9 cellular contexts compared by ENCODE assay signal in genomic region chr1:8604041-8604942, GRCh38.
DNase-seq lines count a peak whose midpoint lies in the region; ATAC-seq and TF ChIP-seq lines count a peak whose summit lies in the region.
"Had no signal": no experiment of that assay in that cellular context is flagged by ENCODE, and none has a peak within 500 bp of the region (broad histone marks: within the 10 kb centered on the region; RNA-seq: fewer than 3 reads in every experiment).

No MANE protein-coding gene starts in this region.

- H3K4me3 ChIP-seq in ovary (no peak overlapping the region), stomach (no peak overlapping the region)
- H3K4me3 ChIP-seq: thoracic aorta had no signal

- H3K9me3 ChIP-seq in ovary (no peaks in the 10 kb centered on the region), stomach (no peaks in the 10 kb centered on the region)
- H3K9me3 ChIP-seq: thoracic aorta had no signal

- peak; percentile 58 for DNase-seq in GM10266 (ENCODE audit: extremely low spot score)
- peak; percentile 90 for DNase-seq in kidney tubule cell (ENCODE audit: low spot score)
- no peak for DNase-seq in ovary
- DNase-seq in NCI-H1417 treated with DMSO at 0.1 percent for 48 hours (lab: John Stamatoyannopoulos, UW) = no peak
- DNase-seq in NCI-H1930 (lab: John Stamatoyannopoulos, UW) = no peak
- DNase-seq in stomach = no peak

- no peak overlapping the region for H3K27ac ChIP-seq in ovary
- peak overlapping the region in 1 of 5 donors; percentile 34 for H3K27ac ChIP-seq in stomach
- H3K27ac ChIP-seq: thoracic aorta had no signal

- TF ChIP-seq EP300 in ovary (IDR thresholded peaks at IDR 0.05) = no peak
- no peak for TF ChIP-seq EP300 in stomach (IDR thresholded peaks at IDR 0.05)

- H3K36me3 ChIP-seq in ovary = no peaks in the 10 kb centered on the region
- H3K36me3 ChIP-seq in stomach = no peaks in the 10 kb centered on the region
- H3K36me3 ChIP-seq: thoracic aorta had no signal

- WGBS in ovary, 3 donors = 34 to 51% (median 50%) methylated on average over 7 of the region's 7 CpGs
- 58 to 71% (median 64%) methylated on average over 7 of the region's 7 CpGs for WGBS in stomach, 5 donors

- no peak for TF ChIP-seq POLR2A in ovary (IDR thresholded peaks at IDR 0.05)
- no peak for TF ChIP-seq POLR2A in stomach (IDR thresholded peaks at IDR 0.05)

- ATAC-seq in GM21423 (IDR thresholded peaks at IDR 0.05; ENCODE audit: unreplicated experiment) (peak; percentile 83), HG03575 (IDR thresholded peaks at IDR 0.05; ENCODE audit: extremely low read depth, insufficient number of reproducible peaks, low FRiP score, unreplicated experiment) (peak; percentile 72)

- H3K27me3 ChIP-seq in ovary (no peaks in the 10 kb centered on the region), stomach (no peaks in the 10 kb centered on the region)

- TF ChIP-seq CTCF in GM10266 (IDR thresholded peaks at IDR 0.05; ENCODE audit: control insufficient read depth, insufficient read depth, low read depth, missing control alignments) (no peak), ovary (IDR thresholded peaks at IDR 0.05) (no peak), stomach (IDR thresholded peaks at IDR 0.05) (no peak)

- H3K4me1 ChIP-seq in ovary (ENCODE audit: insufficient read depth) = no peaks in the 10 kb centered on the region
- peaks cover 0 to 18% (median 7%) of the 10 kb centered on the region in 4 donors for H3K4me1 ChIP-seq in stomach

- intact Hi-C loops in ovary (cut with DNase I) = no loop called here
- intact Hi-C loops in stomach (cut with DNase I; ENCODE audit: low total_unique reads) = no loop called here

Comparison
In these comparisons a context has a peak if more than half of its experiments do, and no peak if none do; other contexts are left out.
1. DNase-seq: peak in GM10266 (single experiment) and kidney tubule cell (single experiment); none in ovary (0 of 5), NCI-H1417 treated with DMSO at 0.1 percent for 48 hours (single experiment), NCI-H1930 (0 of 2) and stomach (single experiment).